27 cellular contexts compared by ENCODE assay signal in genomic region chr6:131784561-131784960, GRCh38.
"Had no signal": no experiment of that assay in that cellular context is flagged by ENCODE, and none has a peak within 500 bp of the region (broad histone marks: within the 10 kb centered on the region; RNA-seq: fewer than 3 reads in every experiment).

No MANE protein-coding gene starts in this region.

- H3K27me3 ChIP-seq: breast epithelium, foreskin keratinocyte, heart left ventricle had no signal

- H3K27ac ChIP-seq: breast epithelium, epithelial cell of prostate, esophagus squamous epithelium, foreskin keratinocyte, thoracic aorta had no signal

- DNase-seq: activated CD4-positive, alpha-beta memory T cell treated with anti-CD3 and anti-CD28 coated beads, Interleukin-2, amount 10 ng/mL, durations not matched to agents 7 days and 5 days; activated CD4-positive, alpha-beta T cell treated with anti-CD3 and anti-CD28 coated beads for 1 hour; activated CD4-positive, alpha-beta T cell treated with anti-CD3 and anti-CD28 coated beads, Interleukin-2, amount 10 ng/mL, durations not matched to agents 7 days and 5 days; activated gamma-delta T cell treated with Interleukin-2 at 50 U/mL for 16 hours; activated naive CD4-positive, alpha-beta T cell treated with anti-CD3 and anti-CD28 coated beads, Interleukin-2, amount 50 U/mL, for 16 hours; activated T-cell treated with anti-CD3 and anti-CD28 coated beads, Interleukin-2, amount 50 U/mL, for 4 hours; amniotic stem cell; esophagus squamous epithelium; foreskin keratinocyte; heart left ventricle; hypothalamus; immature natural killer cell; kidney; mesendoderm; posterior cingulate gyrus; right cardiac atrium; stimulated activated CD4-positive, alpha-beta T cell treated with anti-CD3 and anti-CD28 coated beads, Interleukin-2, amount 100 ng/mL, for 48 hours; stimulated activated naive CD8-positive, alpha-beta T cell treated with anti-CD3 and anti-CD28 coated beads, Interleukin-15, Interleukin-2, amounts not matched to agents 100 U/mL and 50 U/mL, for 24 hours; T-helper 2 cell; trophoblast cell had no signal

- H3K4me1 ChIP-seq: breast epithelium, foreskin keratinocyte had no signal

- H3K4me3 ChIP-seq: breast epithelium, esophagus squamous epithelium, heart left ventricle, lung, thoracic aorta had no signal

- H3K36me3 ChIP-seq: esophagus squamous epithelium, heart left ventricle, thoracic aorta had no signal

- H3K9me3 ChIP-seq: breast epithelium, esophagus squamous epithelium, heart left ventricle, thoracic aorta had no signal

- ATAC-seq: activated T-cell treated with anti-CD3 and anti-CD28 coated beads, Interleukin-2, amount 50 U/mL, for 4 hours; activated T-helper 17 cell treated with anti-CD3 and anti-CD28 coated beads, Interleukin-2, amount 50 U/mL, for 72 hours; foreskin keratinocyte; left lobe of liver; natural killer cell treated with Interleukin-12 subunit alpha and Interleukin-12 subunit beta and Interleukin-15 and Interleukin-18, amount 100 ng/mL, for 72 hours; right cardiac atrium; stimulated activated naive CD8-positive, alpha-beta T cell treated with anti-CD3 and anti-CD28 coated beads, Interleukin-15, Interleukin-2, amounts not matched to agents 100 U/mL and 50 U/mL, for 24 hours had no signal
